24 cellular contexts compared by ENCODE assay signal in genomic region chr10:63525021-63525420, GRCh38. TPM values are rescaled to one million over a fixed set of nuclear protein-coding genes. Genes with fewer than 3 reads are reported as not detected.
DNase-seq lines count a peak whose midpoint lies in the region; ATAC-seq, FAIRE-seq and TF ChIP-seq lines count a peak whose summit lies in the region.
"Had no signal": no experiment of that assay in that cellular context is flagged by ENCODE, and none has a peak within 500 bp of the region (broad histone marks: within the 10 kb centered on the region; RNA-seq: fewer than 3 reads in every experiment).

No MANE protein-coding gene starts in this region.

- peaks cover 5% of the 10 kb centered on the region for H3K36me3 Mint-ChIP-seq in T-helper 17 cell (ENCODE audit: low read depth)
- H3K36me3 Mint-ChIP-seq in neural crest cell (ENCODE audit: low read depth): peaks cover 16% of the 10 kb centered on the region
- peaks cover 11% of the 10 kb centered on the region for H3K36me3 Mint-ChIP-seq in chondrocyte (ENCODE audit: low read depth)
- H3K36me3 Mint-ChIP-seq: IgD-negative memory B cell had no signal

- peak; percentile 44 for FAIRE-seq in A204.1 (lab: Jason Lieb, UNC)
- FAIRE-seq: D721Med had no signal

- TF ChIP-seq CTCF in neural crest cell (conservative IDR thresholded peaks at IDR 0.05) (no peak), chondrocyte (IDR thresholded peaks at IDR 0.05) (no peak)

- H3K27ac Mint-ChIP-seq in T-helper 17 cell (peak overlapping the region; percentile 96), neural crest cell (ENCODE audit: unreplicated experiment) (no peak overlapping the region), chondrocyte (ENCODE audit: unreplicated experiment) (no peak overlapping the region)
- H3K27ac Mint-ChIP-seq: CD4-positive, alpha-beta T cell; IgD-negative memory B cell had no signal

- H3K4me1 Mint-ChIP-seq in T-helper 17 cell: peaks cover 37% of the 10 kb centered on the region
- peaks cover 33% of the 10 kb centered on the region for H3K4me1 Mint-ChIP-seq in neural crest cell
- H3K4me1 Mint-ChIP-seq in chondrocyte (ENCODE audit: low read depth): peaks cover 49% of the 10 kb centered on the region

- intact Hi-C loops in left ventricle myocardium superior (cut with micrococcal nuclease): no loop called here

- DNase-seq in M059J (ENCODE audit: low read depth): peak; percentile 47
- no peak for DNase-seq in T-helper 17 cell
- no peak for DNase-seq in neural crest cell (ENCODE audit: low read depth, low spot score)
- no peak for DNase-seq in left ventricle myocardium superior
- no peak for DNase-seq in chondrocyte (ENCODE audit: low spot score)
- no peak for DNase-seq in cortex of kidney (lab: John Stamatoyannopoulos, UW)
- DNase-seq in NCI-H510A (lab: John Stamatoyannopoulos, UW): no peak
- DNase-seq: AML-193; CD4-positive, alpha-beta T cell; DMS53; H7; NCI-H1048; NCI-H1417; NCI-H1694; NCI-H2029 treated with DMSO at 0.1 percent for 48 hours; NCI-H446 treated with DMSO at 0.1 percent for 48 hours; NCI-H526 treated with DMSO at 0.1 percent for 48 hours; OCI-M1; SK-N-SH; SW 1271 had no signal

- H3K9me3 ChIP-seq in T-helper 17 cell (ENCODE audit: control insufficient read depth, low read length, poor library complexity, severe bottlenecking): no peaks in the 10 kb centered on the region
- H3K9me3 ChIP-seq: BLaER1 treated with 17β-estradiol and CSF1 and Interleukin-3, amounts not matched to agents 10 nM and 100 nM; SK-N-SH had no signal

- H3K27me3 Mint-ChIP-seq in T-helper 17 cell: no peaks in the 10 kb centered on the region
- H3K27me3 Mint-ChIP-seq in neural crest cell (ENCODE audit: low read depth): no peaks in the 10 kb centered on the region
- no peaks in the 10 kb centered on the region for H3K27me3 Mint-ChIP-seq in chondrocyte (ENCODE audit: low read depth)
- H3K27me3 Mint-ChIP-seq: CD4-positive, alpha-beta T cell; IgD-negative memory B cell had no signal

- H3K9me3 Mint-ChIP-seq in neural crest cell (no peaks in the 10 kb centered on the region), chondrocyte (ENCODE audit: low read depth) (peaks cover 3% of the 10 kb centered on the region)
- H3K9me3 Mint-ChIP-seq: CD4-positive, alpha-beta T cell; IgD-negative memory B cell had no signal

- H3K4me3 Mint-ChIP-seq in T-helper 17 cell (no peak overlapping the region), neural crest cell (peak overlapping the region; percentile 75), chondrocyte (ENCODE audit: unreplicated experiment) (no peak overlapping the region)
- H3K4me3 Mint-ChIP-seq: CD4-positive, alpha-beta T cell had no signal

- ATAC-seq in T-helper 17 cell: no peak
- no peak for ATAC-seq in left ventricle myocardium superior

RNA-seq across cellular contexts. Expression of gene REEP3, which starts 3.8 kb away (rescaled TPM):
- 54.5 and 67.8 TPM in 2 replicates for total RNA-seq in M059J (2014; rRNA removed; shearing (Covaris generic))
- total RNA-seq in T-helper 17 cell (10 to 100 TPM; 21.1 TPM), neural crest cell (33.7 and 36.7 TPM in 2 replicates), left ventricle myocardium superior (17.4 TPM), chondrocyte (77.8 to 80.6 TPM (median 78.3 TPM) in 3 replicates)

RNA-seq across cellular contexts. Expression of gene JMJD1C, which starts 59.2 kb away (rescaled TPM):
- 27.5 and 32.1 TPM in 2 replicates for total RNA-seq in M059J (2014; rRNA removed; shearing (Covaris generic))
- total RNA-seq in T-helper 17 cell: 100 to 1,000 TPM; 215 to 279 TPM
- 68.7 and 73.9 TPM in 2 replicates for total RNA-seq in neural crest cell
- 32.7 TPM for total RNA-seq in left ventricle myocardium superior
- 72.9 to 81.3 TPM (median 77.0 TPM) in 3 replicates for total RNA-seq in chondrocyte
